Comparison of ENCODE assay signal across 29 cellular contexts in the genomic region with DNA sequence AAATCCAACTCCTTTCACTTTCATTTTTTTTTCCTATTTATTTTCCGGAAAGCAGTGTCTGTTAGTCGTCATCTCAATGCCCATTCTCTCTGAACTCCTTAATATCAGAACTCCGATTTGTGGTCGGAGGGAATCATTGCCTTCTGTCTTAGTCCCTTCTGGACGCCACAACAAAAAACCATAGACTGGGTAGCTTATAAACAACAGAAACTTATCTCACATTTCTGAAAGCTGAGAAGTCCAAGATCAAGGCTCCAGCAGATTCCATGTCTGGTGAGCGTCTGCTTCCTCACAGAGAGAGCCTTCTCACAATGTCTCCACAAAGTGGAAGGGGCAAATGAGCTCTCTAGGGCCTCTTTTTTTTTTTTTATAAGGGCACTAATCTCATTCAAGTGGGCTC.
"Had no signal": no experiment of that assay in that cellular context is flagged by ENCODE, and none has a peak within 500 bp of the region (broad histone marks: within the 10 kb centered on the region; RNA-seq: fewer than 3 reads in every experiment).

No MANE protein-coding gene starts in this region.

- H3K36me3 ChIP-seq: colonic mucosa, heart left ventricle, left lung, lower lobe of right lung, pancreas, sigmoid colon, stomach, thyroid gland, upper lobe of left lung, vagina had no signal

- H3K27ac ChIP-seq: colonic mucosa, foreskin keratinocyte, heart left ventricle, left lung, lower lobe of right lung, pancreas, psoas muscle, sigmoid colon, stomach, thyroid gland, upper lobe of left lung, vagina had no signal

- H3K4me1 ChIP-seq: colonic mucosa, heart left ventricle, left lung, lower lobe of right lung, pancreas, psoas muscle, sigmoid colon, stomach, thyroid gland, upper lobe of left lung, vagina had no signal

- DNase-seq: activated B cell treated with CpG ODN at 0.5 μM for 24 hours; activated CD4-positive, alpha-beta T cell treated with anti-CD3 and anti-CD28 coated beads, Interleukin-2, amount 50 U/mL, for 1 hour; activated CD8-positive, alpha-beta T cell treated with anti-CD3 and anti-CD28 coated beads for 36 hours; activated gamma-delta T cell treated with Interleukin-2 at 50 U/mL for 16 hours; activated naive CD4-positive, alpha-beta T cell treated with anti-CD3 and anti-CD28 coated beads, Interleukin-2, amount 50 U/mL, for 16 hours; activated T-cell treated with anti-CD3 and anti-CD28 coated beads, Interleukin-2, amount 50 U/mL, for 4 hours; amygdala; colonic mucosa; effector memory CD4-positive, alpha-beta T cell; foreskin keratinocyte; heart left ventricle; left lung; lower lobe of right lung; mesendoderm; naive B cell; pancreas; psoas muscle; sigmoid colon; small intestine; stimulated activated CD4-positive, alpha-beta T cell treated with anti-CD3 and anti-CD28 coated beads, Interleukin-1b, Interleukin-23, amount 100 ng/mL, for 48 hours; stimulated activated CD4-positive, alpha-beta T cell treated with anti-CD3 and anti-CD28 coated beads, Interleukin-4, amount 100 ng/mL, for 4 hours; stimulated activated CD8-positive, alpha-beta memory T cell treated with anti-CD3 and anti-CD28 coated beads, Interleukin-4, amount 100 ng/mL, for 48 hours; stomach; T-cell; thyroid gland; upper lobe of left lung had no signal

- ATAC-seq: activated CD8-positive, alpha-beta T cell treated with anti-CD3 and anti-CD28 coated beads for 36 hours; activated T-cell treated with anti-CD3 and anti-CD28 coated beads, Interleukin-2, amount 50 U/mL, for 4 hours; activated T-helper 17 cell treated with anti-CD3 and anti-CD28 coated beads, Interleukin-2, amount 50 U/mL, for 72 hours; foreskin keratinocyte; heart left ventricle; left lung; lower lobe of right lung; pancreas; psoas muscle; stimulated activated memory B cell treated with anti-CD40 and anti-IgM and Interleukin-4, amounts not matched to agents 10 μg/mL and 1 μg/mL and 100 μg/mL, for 72 hours; T-cell had no signal

- H3K27me3 ChIP-seq: colonic mucosa, left lung, pancreas, sigmoid colon, stomach, thyroid gland, upper lobe of left lung, vagina had no signal

- H3K4me3 ChIP-seq: colonic mucosa, heart left ventricle, left lung, lower lobe of right lung, pancreas, psoas muscle, sigmoid colon, stomach, thyroid gland, upper lobe of left lung, vagina had no signal

- H3K9me3 ChIP-seq: colonic mucosa, left lung, pancreas, psoas muscle, thyroid gland, upper lobe of left lung, vagina had no signal
